ENCODE assay signal across 32 cellular contexts in genomic region chr15:62509395-62509973, GRCh38.
"Had no signal": no experiment of that assay in that cellular context is flagged by ENCODE, and none has a peak within 500 bp of the region (broad histone marks: within the 10 kb centered on the region; RNA-seq: fewer than 3 reads in every experiment).

No MANE protein-coding gene starts in this region.

- H3K27ac Mint-ChIP-seq: activated CD4-positive, alpha-beta T cell treated with anti-CD3 and anti-CD28 coated beads for 36 hours; activated naive CD8-positive, alpha-beta T cell; activated T-cell treated with anti-CD3 and anti-CD28 coated beads, Interleukin-2, amount 50 U/mL, for 24 hours; activated T-helper 17 cell treated with anti-CD3 and anti-CD28 coated beads, Interleukin-2, amount 50 U/mL, for 72 hours; effector memory CD8-positive, alpha-beta T cell; naive thymus-derived CD8-positive, alpha-beta T cell; stimulated activated memory B cell treated with anti-CD40 and anti-IgM and Interleukin-4, amounts not matched to agents 10 μg/mL and 1 μg/mL and 100 μg/mL, for 72 hours; T-cell; T-helper 2 cell treated with Interferon-gamma antibody and Interleukin-4, amounts not matched to agents 5 μg/mL and 100 μg/mL, for 36 hours had no signal

- H3K36me3 ChIP-seq: breast epithelium, esophagus muscularis mucosa, lower lobe of right lung, stomach, transverse colon, WERI-Rb-1 had no signal

- H3K9me3 Mint-ChIP-seq: activated T-cell treated with anti-CD3 and anti-CD28 coated beads, Interleukin-2, amount 50 U/mL, for 24 hours; activated T-helper 17 cell treated with anti-CD3 and anti-CD28 coated beads, Interleukin-2, amount 50 U/mL, for 72 hours; central memory CD8-positive, alpha-beta T cell; effector memory CD8-positive, alpha-beta T cell; naive thymus-derived CD8-positive, alpha-beta T cell; stimulated activated memory B cell treated with anti-CD40 and anti-IgM and Interleukin-4, amounts not matched to agents 10 μg/mL and 1 μg/mL and 100 μg/mL, for 72 hours; T-cell; T-helper 2 cell treated with Interferon-gamma antibody and Interleukin-4, amounts not matched to agents 5 μg/mL and 100 μg/mL, for 36 hours had no signal

- H3K27me3 ChIP-seq: breast epithelium, dorsolateral prefrontal cortex, esophagus muscularis mucosa, hepatocyte, stomach, transverse colon had no signal

- FAIRE-seq: colon, frontal cortex, small intestine, TTC549 had no signal

- H3K9me3 ChIP-seq: breast epithelium, esophagus muscularis mucosa, lower lobe of right lung, stomach, transverse colon had no signal

- H3K4me3 ChIP-seq: breast epithelium, dorsolateral prefrontal cortex, esophagus muscularis mucosa, hepatocyte, lower lobe of right lung, stomach, transverse colon had no signal

- H3K36me3 Mint-ChIP-seq: activated naive CD8-positive, alpha-beta T cell; naive thymus-derived CD8-positive, alpha-beta T cell; stimulated activated memory B cell treated with anti-CD40 and anti-IgM and Interleukin-4, amounts not matched to agents 10 μg/mL and 1 μg/mL and 100 μg/mL, for 72 hours; T-cell had no signal

- H3K4me1 ChIP-seq: parathyroid adenoma had no signal

- ATAC-seq: activated CD4-positive, alpha-beta T cell treated with anti-CD3 and anti-CD28 coated beads for 36 hours; activated T-helper 17 cell treated with anti-CD3 and anti-CD28 coated beads, Interleukin-2, amount 50 U/mL, for 72 hours; effector memory CD8-positive, alpha-beta T cell; left cardiac atrium; lower lobe of right lung; naive thymus-derived CD8-positive, alpha-beta T cell; right cardiac atrium; stimulated activated memory B cell treated with anti-CD40 and anti-IgM and Interleukin-4, amounts not matched to agents 10 μg/mL and 1 μg/mL and 100 μg/mL, for 72 hours; T-cell had no signal

- DNase-seq: activated CD4-positive, alpha-beta T cell treated with anti-CD3 and anti-CD28 coated beads for 36 hours; activated CD4-positive, alpha-beta T cell treated with anti-CD3 and anti-CD28 coated beads, Interleukin-2, amount 50 U/mL, for 4 hours; activated CD8-positive, alpha-beta memory T cell treated with anti-CD3 and anti-CD28 coated beads for 24 hours; activated CD8-positive, alpha-beta memory T cell treated with anti-CD3 and anti-CD28 coated beads, Interleukin-2, amount 50 U/mL, for 4 hours; activated naive CD4-positive, alpha-beta T cell; activated T-cell treated with anti-CD3 and anti-CD28 coated beads, Interleukin-2, amount 50 U/mL, for 24 hours; dorsolateral prefrontal cortex; glutamatergic neuron; islet precursor cell; left cardiac atrium; lower lobe of right lung; naive thymus-derived CD8-positive, alpha-beta T cell; right cardiac atrium; small intestine; stimulated activated CD4-positive, alpha-beta T cell treated with anti-CD3 and anti-CD28 coated beads, Interleukin-15, amount 100 ng/mL, for 24 hours; stomach; T-cell; transverse colon; WERI-Rb-1 had no signal

- H3K4me2 ChIP-seq: hepatocyte had no signal

- H3K9ac ChIP-seq: parathyroid adenoma had no signal

- H3K27ac ChIP-seq: breast epithelium, dorsolateral prefrontal cortex, esophagus muscularis mucosa, hepatocyte, lower lobe of right lung, parathyroid adenoma, stomach, transverse colon, WERI-Rb-1 had no signal

- H3K79me2 ChIP-seq: parathyroid adenoma had no signal

- H2AFZ ChIP-seq: hepatocyte, parathyroid adenoma had no signal

- H3K4me3 Mint-ChIP-seq: activated CD4-positive, alpha-beta T cell treated with anti-CD3 and anti-CD28 coated beads for 36 hours; activated naive CD8-positive, alpha-beta T cell; activated T-cell treated with anti-CD3 and anti-CD28 coated beads, Interleukin-2, amount 50 U/mL, for 24 hours; activated T-helper 17 cell treated with anti-CD3 and anti-CD28 coated beads, Interleukin-2, amount 50 U/mL, for 72 hours; central memory CD8-positive, alpha-beta T cell; effector memory CD8-positive, alpha-beta T cell; naive thymus-derived CD8-positive, alpha-beta T cell; stimulated activated memory B cell treated with anti-CD40 and anti-IgM and Interleukin-4, amounts not matched to agents 10 μg/mL and 1 μg/mL and 100 μg/mL, for 72 hours; T-cell; T-helper 2 cell treated with Interferon-gamma antibody and Interleukin-4, amounts not matched to agents 5 μg/mL and 100 μg/mL, for 36 hours had no signal

- H3K4me1 Mint-ChIP-seq: activated CD4-positive, alpha-beta T cell treated with anti-CD3 and anti-CD28 coated beads for 36 hours; activated T-helper 17 cell treated with anti-CD3 and anti-CD28 coated beads, Interleukin-2, amount 50 U/mL, for 72 hours; central memory CD8-positive, alpha-beta T cell; naive thymus-derived CD8-positive, alpha-beta T cell; stimulated activated memory B cell treated with anti-CD40 and anti-IgM and Interleukin-4, amounts not matched to agents 10 μg/mL and 1 μg/mL and 100 μg/mL, for 72 hours; T-cell had no signal
